In the genomic region with DNA sequence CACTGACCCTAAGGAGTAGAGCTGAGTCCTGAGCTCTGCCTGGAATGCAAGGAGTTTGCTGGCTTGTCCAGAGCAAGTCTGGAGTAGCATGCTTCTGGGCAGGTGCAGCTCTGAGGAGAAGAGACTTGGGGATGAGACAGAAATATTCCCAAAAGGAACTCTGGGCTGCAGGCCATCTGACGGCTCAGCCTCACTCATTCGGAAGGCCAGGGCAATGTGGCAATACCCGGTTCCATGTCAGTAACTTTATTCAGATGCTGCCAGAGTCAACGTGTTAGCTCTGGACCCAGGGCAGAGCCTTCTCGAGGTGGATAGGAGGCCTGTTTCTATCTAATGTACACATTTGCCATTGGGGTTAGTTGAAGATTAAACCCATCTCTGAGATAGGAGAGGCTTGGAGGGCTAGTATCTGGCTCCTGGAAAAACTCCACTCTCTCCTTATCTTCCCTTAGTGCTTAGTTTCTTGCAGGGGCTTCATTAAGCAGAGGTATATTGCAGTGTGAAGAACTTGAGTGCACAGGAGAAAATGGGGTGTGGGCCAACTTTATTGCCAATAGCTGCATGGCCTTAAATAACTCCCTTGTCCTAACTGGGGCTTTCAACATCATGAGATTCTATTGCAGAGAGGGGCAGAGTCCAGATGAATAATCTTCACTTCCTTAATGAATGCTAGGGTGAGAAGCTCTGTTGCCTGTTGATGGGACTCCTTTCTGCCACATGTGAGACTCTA, we compare ENCODE assay signal across 28 cellular contexts.
DNase-seq lines count a peak whose midpoint lies in the region; ATAC-seq, FAIRE-seq and TF ChIP-seq lines count a peak whose summit lies in the region.
"Had no signal": no experiment of that assay in that cellular context is flagged by ENCODE, and none has a peak within 500 bp of the region (broad histone marks: within the 10 kb centered on the region; RNA-seq: fewer than 3 reads in every experiment).

No MANE protein-coding gene starts in this region.

- TF ChIP-seq CTCF in endodermal cell (conservative IDR thresholded peaks at IDR 0.05) (no peak), right lobe of liver (IDR thresholded peaks at IDR 0.05) (no peak), pancreas (IDR thresholded peaks at IDR 0.05) (no peak), uterus (IDR thresholded peaks at IDR 0.05) (no peak)

- peak overlapping the region; percentile 6 for H3K4me3 Mint-ChIP-seq in endodermal cell
- H3K4me3 Mint-ChIP-seq: activated T-helper 1 cell treated with anti-CD3 and anti-CD28 coated beads, Interleukin-12 subunit alpha, Interleukin-12 subunit beta, Interleukin-2, Interleukin-4 antibody, amounts not matched to agents 30 ng/mL and 10 ng/mL and 1 ng/mL, durations not matched to agents 14 hours and 24 hours and 36 hours; CD4-positive, alpha-beta T cell; effector memory CD8-positive, alpha-beta T cell; immature natural killer cell; naive thymus-derived CD4-positive, alpha-beta T cell had no signal

- 86 to 87% methylated on average over 4 to 5 of the region's 5 CpGs for WGBS in endodermal cell (ENCODE audit: insufficient coverage in 1 of 2, insufficient read length in 1 of 2), 2 experiments
- 11% methylated on average over 5 of the region's 5 CpGs for WGBS in right lobe of liver (ENCODE audit: insufficient coverage, low coverage, low lambda C conversion rate, missing lambda C conversion rate)
- whole genome bisulfite sequencing in pancreas, 2 donors: 22 to 26% methylated on average over 5 of the region's 5 CpGs

- H3K4me1 Mint-ChIP-seq in endodermal cell: peaks cover 52% of the 10 kb centered on the region
- H3K4me1 Mint-ChIP-seq: immature natural killer cell; naive thymus-derived CD4-positive, alpha-beta T cell had no signal

- DNase-seq in HuH-7 (ENCODE audit: low spot score): peak; percentile 77
- no peak for DNase-seq in endodermal cell
- peak; percentile 62 to 89 (median 79) for DNase-seq in right lobe of liver
- no peak for DNase-seq in stimulated activated CD4-positive, alpha-beta T cell treated with anti-CD3 and anti-CD28 coated beads, Interleukin-2, amount 100 ng/mL, for 24 hours
- DNase-seq in DMS 273 treated with DMSO at 0.1 percent for 48 hours (lab: John Stamatoyannopoulos, UW): no peak
- DNase-seq in pancreas: no peak
- no peak for DNase-seq in uterus
- DNase-seq: activated CD4-positive, alpha-beta T cell treated with anti-CD3 and anti-CD28 coated beads, Interleukin-2, amount 50 U/mL, for 4 hours; activated CD4-positive, CD25-positive, alpha-beta regulatory T cell; activated naive CD4-positive, alpha-beta T cell treated with anti-CD3 and anti-CD28 coated beads, Interleukin-2, amount 50 U/mL, for 16 hours; AML-193; CD4-positive, alpha-beta T cell; effector memory CD8-positive, alpha-beta T cell; GOT3; hypothalamus; immature natural killer cell; left lung; naive thymus-derived CD4-positive, alpha-beta T cell; NCI-H1105; NCI-H1930; NCI-H524 treated with DMSO at 0.1 percent for 48 hours; nucleus accumbens; SHP77 treated with DMSO at 0.1 percent for 48 hours; tibial artery had no signal

- H3K9me3 Mint-ChIP-seq in endodermal cell: no peaks in the 10 kb centered on the region
- H3K9me3 Mint-ChIP-seq: activated T-helper 1 cell treated with anti-CD3 and anti-CD28 coated beads, Interleukin-12 subunit alpha, Interleukin-12 subunit beta, Interleukin-2, Interleukin-4 antibody, amounts not matched to agents 30 ng/mL and 10 ng/mL and 1 ng/mL, durations not matched to agents 14 hours and 24 hours and 36 hours; CD4-positive, alpha-beta T cell; effector memory CD8-positive, alpha-beta T cell; immature natural killer cell had no signal

- ATAC-seq in right lobe of liver: peak; percentile 81 to 92 (median 88)
- no peak for ATAC-seq in pancreas
- ATAC-seq: effector memory CD8-positive, alpha-beta T cell; esophagus mucosa; left lung; naive thymus-derived CD4-positive, alpha-beta T cell had no signal

- no peak overlapping the region for H3K27ac Mint-ChIP-seq in endodermal cell
- H3K27ac Mint-ChIP-seq: activated T-helper 1 cell treated with anti-CD3 and anti-CD28 coated beads, Interleukin-12 subunit alpha, Interleukin-12 subunit beta, Interleukin-2, Interleukin-4 antibody, amounts not matched to agents 30 ng/mL and 10 ng/mL and 1 ng/mL, durations not matched to agents 14 hours and 24 hours and 36 hours; CD4-positive, alpha-beta T cell; effector memory CD8-positive, alpha-beta T cell; immature natural killer cell; naive thymus-derived CD4-positive, alpha-beta T cell had no signal

- peaks cover 21% of the 10 kb centered on the region for H3K27me3 ChIP-seq in endodermal cell (ENCODE audit: control insufficient read depth, insufficient read depth, low read length, poor library complexity, severe bottlenecking)
- no peaks in the 10 kb centered on the region for H3K27me3 ChIP-seq in right lobe of liver
- H3K27me3 ChIP-seq in pancreas: peaks cover 0 to 15% (median 0%) of the 10 kb centered on the region in 4 donors
- H3K27me3 ChIP-seq in uterus: no peaks in the 10 kb centered on the region
- H3K27me3 ChIP-seq: left lung, tibial artery had no signal

- no peak overlapping the region for H3K4me3 ChIP-seq in endodermal cell (ENCODE audit: low read length)
- no peak overlapping the region for H3K4me3 ChIP-seq in right lobe of liver
- no peak overlapping the region for H3K4me3 ChIP-seq in pancreas
- H3K4me3 ChIP-seq in uterus: no peak overlapping the region
- H3K4me3 ChIP-seq: coronary artery, left lung, tibial artery had no signal

- H3K27ac ChIP-seq in endodermal cell (ENCODE audit: low read depth, low read length): no peak overlapping the region
- H3K27ac ChIP-seq in right lobe of liver: peak overlapping the region in 2 of 3 donors; percentile 6 to 55
- H3K27ac ChIP-seq in pancreas: no peak overlapping the region
- no peak overlapping the region for H3K27ac ChIP-seq in uterus
- H3K27ac ChIP-seq: coronary artery, left lung, tibial artery had no signal

- no peaks in the 10 kb centered on the region for H3K36me3 ChIP-seq in endodermal cell (ENCODE audit: control insufficient read depth, insufficient read depth, low read length)
- no peaks in the 10 kb centered on the region for H3K36me3 ChIP-seq in right lobe of liver
- no peaks in the 10 kb centered on the region for H3K36me3 ChIP-seq in pancreas
- no peaks in the 10 kb centered on the region for H3K36me3 ChIP-seq in uterus
- H3K36me3 ChIP-seq: left lung had no signal

- FAIRE-seq in pancreas (lab: Jason Lieb, UNC): no peak
- FAIRE-seq: frontal cortex had no signal

- H3K27me3 Mint-ChIP-seq in endodermal cell (ENCODE audit: insufficient read depth): peaks cover 11% of the 10 kb centered on the region

- H3K4me1 ChIP-seq in endodermal cell (ENCODE audit: control insufficient read depth, insufficient read depth, low read length) (peaks cover 24% of the 10 kb centered on the region), right lobe of liver (peaks cover 0 to 24% (median 10%) of the 10 kb centered on the region in 4 donors), pancreas (no peaks in the 10 kb centered on the region), uterus (no peaks in the 10 kb centered on the region)
- H3K4me1 ChIP-seq: left lung had no signal

- TF ChIP-seq POLR2A in right lobe of liver (IDR thresholded peaks at IDR 0.05): no peak
- no peak for TF ChIP-seq POLR2A in uterus (IDR thresholded peaks at IDR 0.05)

- H3K9ac ChIP-seq in endodermal cell (ENCODE audit: extremely low read depth, low read length, poor library complexity, severe bottlenecking): no peak overlapping the region

- H3K36me3 Mint-ChIP-seq in endodermal cell (ENCODE audit: low read depth): no peaks in the 10 kb centered on the region
- H3K36me3 Mint-ChIP-seq: immature natural killer cell; naive thymus-derived CD4-positive, alpha-beta T cell had no signal

- H3K9me3 ChIP-seq in endodermal cell (ENCODE audit: control insufficient read depth, low read length) (no peaks in the 10 kb centered on the region), right lobe of liver (no peaks in the 10 kb centered on the region), pancreas (no peaks in the 10 kb centered on the region), uterus (no peaks in the 10 kb centered on the region)
- H3K9me3 ChIP-seq: left lung, tibial artery had no signal

- intact Hi-C loops in right lobe of liver (cut with DNase I) (no loop called here), pancreas (cut with DNase I) (no loop called here), uterus (cut with DNase I; ENCODE audit: low total_unique reads) (no loop called here)

Comparison
In these comparisons a context has a peak if more than half of its experiments do, and no peak if none do; other contexts are left out.
1. DNase-seq: peak in HuH-7 (single experiment) and right lobe of liver (3 of 3); none in endodermal cell (single experiment), stimulated activated CD4-positive, alpha-beta T cell treated with anti-CD3 and anti-CD28 coated beads, Interleukin-2, amount 100 ng/mL, for 24 hours (0 of 2), DMS 273 treated with DMSO at 0.1 percent for 48 hours (single experiment), pancreas (0 of 6) and uterus (0 of 2).
2. H3K27ac ChIP-seq: peak in right lobe of liver (2 of 3); none in endodermal cell (single experiment), pancreas (0 of 4) and uterus (0 of 2).
3. ATAC-seq: peak in right lobe of liver (4 of 4); none in pancreas (0 of 4).